Comparison of ENCODE assay signal across 13 cellular contexts in genomic region chr5:150376799-150377771, GRCh38. TPM values are rescaled to one million over a fixed set of nuclear protein-coding genes. Genes with fewer than 3 reads are reported as not detected.
DNase-seq lines count a peak whose midpoint lies in the region; ATAC-seq and TF ChIP-seq lines count a peak whose summit lies in the region.
"Had no signal": no experiment of that assay in that cellular context is flagged by ENCODE, and none has a peak within 500 bp of the region (broad histone marks: within the 10 kb centered on the region; RNA-seq: fewer than 3 reads in every experiment).

No MANE protein-coding gene starts in this region.

- H3K4me3 Mint-ChIP-seq in activated CD8-positive, alpha-beta memory T cell treated with anti-CD3 and anti-CD28 coated beads, Interleukin-2, amount 10 ng/mL, durations not matched to agents 7 days and 5 days, result no peak overlapping the region
- H3K4me3 Mint-ChIP-seq in activated CD8-positive, alpha-beta T cell treated with anti-CD3 and anti-CD28 coated beads, Interleukin-2, amount 10 ng/mL, durations not matched to agents 7 days and 5 days, result no peak overlapping the region
- no peak overlapping the region for H3K4me3 Mint-ChIP-seq in T-helper 2 cell treated with Interferon-gamma antibody and Interleukin-4, amounts not matched to agents 5 μg/mL and 100 μg/mL, for 36 hours

- TF ChIP-seq CTCF in foreskin fibroblast (IDR thresholded peaks at IDR 0.05; ENCODE audit: low read depth, low read length), result no peak

- no peak overlapping the region for H3K4me3 ChIP-seq in foreskin fibroblast (ENCODE audit: low read depth in 1 of 2, low read length in 2 of 2)
- H3K4me3 ChIP-seq: A549, tibial artery had no signal

- H3K27ac Mint-ChIP-seq in activated CD8-positive, alpha-beta memory T cell treated with anti-CD3 and anti-CD28 coated beads, Interleukin-2, amount 10 ng/mL, durations not matched to agents 7 days and 5 days, result peak overlapping the region; percentile 68
- H3K27ac Mint-ChIP-seq in activated CD8-positive, alpha-beta T cell treated with anti-CD3 and anti-CD28 coated beads, Interleukin-2, amount 10 ng/mL, durations not matched to agents 7 days and 5 days, result peak overlapping the region; percentile 26
- no peak overlapping the region for H3K27ac Mint-ChIP-seq in T-helper 2 cell treated with Interferon-gamma antibody and Interleukin-4, amounts not matched to agents 5 μg/mL and 100 μg/mL, for 36 hours

- POLR2A ChIA-PET in activated CD8-positive, alpha-beta T cell treated with anti-CD3 and anti-CD28 coated beads, Interleukin-2, amount 10 ng/mL, durations not matched to agents 7 days and 5 days (lab: Charles Lee), result interaction anchor here (0.6 kb wide), 1 partner anchor 12 kb away, joined by 3 read pairs; no protein-coding TSS in a partner anchor

- no peaks in the 10 kb centered on the region for H3K9me3 Mint-ChIP-seq in activated CD8-positive, alpha-beta memory T cell treated with anti-CD3 and anti-CD28 coated beads, Interleukin-2, amount 10 ng/mL, durations not matched to agents 7 days and 5 days (ENCODE audit: low read depth)
- no peaks in the 10 kb centered on the region for H3K9me3 Mint-ChIP-seq in activated CD8-positive, alpha-beta T cell treated with anti-CD3 and anti-CD28 coated beads, Interleukin-2, amount 10 ng/mL, durations not matched to agents 7 days and 5 days (ENCODE audit: insufficient read depth)
- H3K9me3 Mint-ChIP-seq in T-helper 2 cell treated with Interferon-gamma antibody and Interleukin-4, amounts not matched to agents 5 μg/mL and 100 μg/mL, for 36 hours, result no peaks in the 10 kb centered on the region

- CTCF ChIA-PET in activated CD8-positive, alpha-beta memory T cell treated with anti-CD3 and anti-CD28 coated beads, Interleukin-2, amount 10 ng/mL, durations not matched to agents 7 days and 5 days (lab: Charles Lee), result interaction anchor here (1.4 kb wide), 1 partner anchor 22 kb away, joined by 3 read pairs; no protein-coding TSS in a partner anchor
- CTCF ChIA-PET in activated CD8-positive, alpha-beta T cell treated with anti-CD3 and anti-CD28 coated beads, Interleukin-2, amount 10 ng/mL, durations not matched to agents 7 days and 5 days (lab: Charles Lee), result interaction anchor here (1.1 kb wide), 1 partner anchor 22 kb away, joined by 3 read pairs; no protein-coding TSS in a partner anchor

- H3K36me3 Mint-ChIP-seq in activated CD8-positive, alpha-beta memory T cell treated with anti-CD3 and anti-CD28 coated beads, Interleukin-2, amount 10 ng/mL, durations not matched to agents 7 days and 5 days, result peaks cover 45% of the 10 kb centered on the region
- H3K36me3 Mint-ChIP-seq in activated CD8-positive, alpha-beta T cell treated with anti-CD3 and anti-CD28 coated beads, Interleukin-2, amount 10 ng/mL, durations not matched to agents 7 days and 5 days (ENCODE audit: low read depth), result peaks cover 60% of the 10 kb centered on the region
- H3K36me3 Mint-ChIP-seq in T-helper 2 cell treated with Interferon-gamma antibody and Interleukin-4, amounts not matched to agents 5 μg/mL and 100 μg/mL, for 36 hours (ENCODE audit: low read depth), result peaks cover 48% of the 10 kb centered on the region

- no peaks in the 10 kb centered on the region for H3K27me3 Mint-ChIP-seq in activated CD8-positive, alpha-beta memory T cell treated with anti-CD3 and anti-CD28 coated beads, Interleukin-2, amount 10 ng/mL, durations not matched to agents 7 days and 5 days
- H3K27me3 Mint-ChIP-seq in activated CD8-positive, alpha-beta T cell treated with anti-CD3 and anti-CD28 coated beads, Interleukin-2, amount 10 ng/mL, durations not matched to agents 7 days and 5 days (ENCODE audit: low read depth), result no peaks in the 10 kb centered on the region
- no peaks in the 10 kb centered on the region for H3K27me3 Mint-ChIP-seq in T-helper 2 cell treated with Interferon-gamma antibody and Interleukin-4, amounts not matched to agents 5 μg/mL and 100 μg/mL, for 36 hours (ENCODE audit: low read depth)

- DNase-seq in activated CD8-positive, alpha-beta memory T cell treated with anti-CD3 and anti-CD28 coated beads, Interleukin-2, amount 10 ng/mL, durations not matched to agents 7 days and 5 days, result no peak
- no peak for DNase-seq in activated CD8-positive, alpha-beta memory T cell treated with anti-CD3 and anti-CD28 coated beads, Interleukin-2, amount 50 U/mL, for 48 hours
- no peak for DNase-seq in activated CD8-positive, alpha-beta T cell treated with anti-CD3 and anti-CD28 coated beads, Interleukin-2, amount 10 ng/mL, durations not matched to agents 7 days and 5 days
- DNase-seq in foreskin fibroblast (peak; percentile 67 to 78), smooth muscle cell of the brain vasculature (ENCODE audit: low read depth, low spot score) (peak; percentile 51), KG1 (lab: John Stamatoyannopoulos, UW) (no peak)
- no peak for DNase-seq in T-helper 2 cell treated with Interferon-gamma antibody and Interleukin-4, amounts not matched to agents 5 μg/mL and 100 μg/mL, for 36 hours (ENCODE audit: low spot score)
- no peak for DNase-seq in activated effector memory CD4-positive, alpha-beta T cell treated with anti-CD3 and anti-CD28 coated beads, Interleukin-2, amount 50 U/mL, for 16 hours
- DNase-seq: activated CD4-positive, CD25-positive, alpha-beta regulatory T cell treated with anti-CD3 and anti-CD28 coated beads, Interleukin-2, amount 50 U/mL, for 72 hours; anterior cingulate cortex; NCI-H2107; tibial artery had no signal

- H3K4me1 Mint-ChIP-seq in activated CD8-positive, alpha-beta memory T cell treated with anti-CD3 and anti-CD28 coated beads, Interleukin-2, amount 10 ng/mL, durations not matched to agents 7 days and 5 days, result peaks cover 8% of the 10 kb centered on the region
- peaks cover 4% of the 10 kb centered on the region for H3K4me1 Mint-ChIP-seq in activated CD8-positive, alpha-beta T cell treated with anti-CD3 and anti-CD28 coated beads, Interleukin-2, amount 10 ng/mL, durations not matched to agents 7 days and 5 days (ENCODE audit: low read depth)
- H3K4me1 Mint-ChIP-seq in T-helper 2 cell treated with Interferon-gamma antibody and Interleukin-4, amounts not matched to agents 5 μg/mL and 100 μg/mL, for 36 hours (ENCODE audit: low read depth), result no peaks in the 10 kb centered on the region

- no peak for ATAC-seq in activated CD8-positive, alpha-beta memory T cell treated with anti-CD3 and anti-CD28 coated beads, Interleukin-2, amount 10 ng/mL, durations not matched to agents 7 days and 5 days
- no peak for ATAC-seq in activated CD8-positive, alpha-beta T cell treated with anti-CD3 and anti-CD28 coated beads, Interleukin-2, amount 10 ng/mL, durations not matched to agents 7 days and 5 days
- ATAC-seq: A549 had no signal

RNA-seq across cellular contexts. Expression of gene TCOF1, which starts 19.6 kb away (rescaled TPM):
- 10 to 100 TPM; 95.3 to 96.9 TPM for total RNA-seq in activated CD8-positive, alpha-beta memory T cell treated with anti-CD3 and anti-CD28 coated beads, Interleukin-2, amount 10 ng/mL, durations not matched to agents 7 days and 5 days
- total RNA-seq in activated CD8-positive, alpha-beta T cell treated with anti-CD3 and anti-CD28 coated beads, Interleukin-2, amount 10 ng/mL, durations not matched to agents 7 days and 5 days, result 10 to 100 TPM; 79.0 to 81.3 TPM

RNA-seq across cellular contexts. Expression of gene CD74, which starts 35.6 kb away (rescaled TPM):
- total RNA-seq in activated CD8-positive, alpha-beta memory T cell treated with anti-CD3 and anti-CD28 coated beads, Interleukin-2, amount 10 ng/mL, durations not matched to agents 7 days and 5 days, result 1,000 to 10,000 TPM; 1,513 to 1,561 TPM
- 100 to 1,000 TPM; 395 to 407 TPM for total RNA-seq in activated CD8-positive, alpha-beta T cell treated with anti-CD3 and anti-CD28 coated beads, Interleukin-2, amount 10 ng/mL, durations not matched to agents 7 days and 5 days

Comparison
In these comparisons a context has a peak if more than half of its experiments do, and no peak if none do; other contexts are left out.
1. DNase-seq: peak in foreskin fibroblast (2 of 2) and smooth muscle cell of the brain vasculature (single experiment); none in activated CD8-positive, alpha-beta memory T cell treated with anti-CD3 and anti-CD28 coated beads, Interleukin-2, amount 10 ng/mL, durations not matched to agents 7 days and 5 days (single experiment), activated CD8-positive, alpha-beta memory T cell treated with anti-CD3 and anti-CD28 coated beads, Interleukin-2, amount 50 U/mL, for 48 hours (single experiment), activated CD8-positive, alpha-beta T cell treated with anti-CD3 and anti-CD28 coated beads, Interleukin-2, amount 10 ng/mL, durations not matched to agents 7 days and 5 days (single experiment), T-helper 2 cell treated with Interferon-gamma antibody and Interleukin-4, amounts not matched to agents 5 μg/mL and 100 μg/mL, for 36 hours (single experiment), activated effector memory CD4-positive, alpha-beta T cell treated with anti-CD3 and anti-CD28 coated beads, Interleukin-2, amount 50 U/mL, for 16 hours (single experiment) and KG1 (single experiment).